In genomic region chr1:64655861-64656260, GRCh38 we compare ENCODE assay signal across 30 cellular contexts.
"Had no signal": no experiment of that assay in that cellular context is flagged by ENCODE, and none has a peak within 500 bp of the region (broad histone marks: within the 10 kb centered on the region; RNA-seq: fewer than 3 reads in every experiment).

No MANE protein-coding gene starts in this region.

- H3K4me3 ChIP-seq: adrenal gland, ascending aorta, body of pancreas, breast epithelium, cardiac muscle cell had no signal

- H3K27ac ChIP-seq: adrenal gland, ascending aorta, body of pancreas, brain microvascular endothelial cell, breast epithelium, cardiac muscle cell had no signal

- H3K36me3 ChIP-seq: brain microvascular endothelial cell, breast epithelium had no signal

- ATAC-seq: activated naive CD4-positive, alpha-beta T cell treated with anti-CD3 and anti-CD28 coated beads, Interleukin-2, amount 50 U/mL, for 72 hours; activated naive CD8-positive, alpha-beta T cell treated with anti-CD3 and anti-CD28 coated beads, Interleukin-2, amount 50 U/mL, for 24 hours; activated T-cell treated with anti-CD3 and anti-CD28 coated beads, Interleukin-2, amount 50 U/mL, for 4 hours; activated T-cell treated with anti-CD3 and anti-CD28 coated beads, Interleukin-2, amount 50 U/mL, for 72 hours; activated T-helper 17 cell treated with anti-CD3 and anti-CD28 coated beads, Interleukin-2, amount 50 U/mL, for 72 hours; body of pancreas had no signal

- H3K27me3 ChIP-seq: adrenal gland, ascending aorta, body of pancreas, brain microvascular endothelial cell, breast epithelium, cardiac muscle cell had no signal

- H3K9me3 ChIP-seq: adrenal gland, ascending aorta, body of pancreas, breast epithelium had no signal

- DNase-seq: activated effector memory CD4-positive, alpha-beta T cell treated with anti-CD3 and anti-CD28 coated beads, Interleukin-2, amount 50 U/mL, for 16 hours; activated effector memory CD4-positive, alpha-beta T cell treated with Interleukin-2 at 50 U/mL for 16 hours; activated gamma-delta T cell; activated gamma-delta T cell treated with Interleukin-2 at 50 U/mL for 16 hours; activated naive CD4-positive, alpha-beta T cell; activated naive CD4-positive, alpha-beta T cell treated with anti-CD3 and anti-CD28 coated beads for 36 hours; activated naive CD4-positive, alpha-beta T cell treated with anti-CD3 and anti-CD28 coated beads, Interleukin-2, amount 10 ng/mL, durations not matched to agents 7 days and 5 days; activated naive CD4-positive, alpha-beta T cell treated with anti-CD3 and anti-CD28 coated beads, Interleukin-2, amount 50 U/mL, for 16 hours; activated naive CD4-positive, alpha-beta T cell treated with Interleukin-2 at 50 U/mL for 16 hours; activated naive CD8-positive, alpha-beta T cell treated with anti-CD3 and anti-CD28 coated beads for 36 hours; activated naive CD8-positive, alpha-beta T cell treated with anti-CD3 and anti-CD28 coated beads, Interleukin-2, amount 10 ng/mL, durations not matched to agents 7 days and 5 days; activated naive CD8-positive, alpha-beta T cell treated with anti-CD3 and anti-CD28 coated beads, Interleukin-2, amount 50 U/mL, for 24 hours; activated T-cell treated with anti-CD3 and anti-CD28 coated beads, Interleukin-2, amount 50 U/mL, for 4 hours; activated T-cell treated with anti-CD3 and anti-CD28 coated beads, Interleukin-2, amount 50 U/mL, for 48 hours; activated T-cell treated with anti-CD3 and anti-CD28 coated beads, Interleukin-2, amount 50 U/mL, for 72 hours; adrenal gland; amniotic stem cell; amygdala; anterior cingulate cortex; aorta; body of pancreas; brain microvascular endothelial cell; caudate nucleus; central memory CD4-positive, alpha-beta T cell; cerebellar nuclear complex had no signal

- H3K4me1 ChIP-seq: adrenal gland, ascending aorta, body of pancreas, breast epithelium had no signal
